In genomic region chr3:25572919-25573385, GRCh38 we compare ENCODE assay signal across 12 cellular contexts.
DNase-seq lines count a peak whose midpoint lies in the region; TF ChIP-seq lines count a peak whose summit lies in the region.
"Had no signal": no experiment of that assay in that cellular context is flagged by ENCODE, and none has a peak within 500 bp of the region (broad histone marks: within the 10 kb centered on the region; RNA-seq: fewer than 3 reads in every experiment).

No MANE protein-coding gene starts in this region.

- CTCF ChIA-PET in HEK293 (lab: Yijun Ruan, JAX) = interaction anchor here (0.6 kb wide), 2 partner anchors 75 to 762 kb away, joined by 3 read pairs; no protein-coding TSS in a partner anchor

- H3K27me3 ChIP-seq in left ventricle myocardium inferior (ENCODE audit: low read depth) = no peaks in the 10 kb centered on the region
- H3K27me3 ChIP-seq: adrenal gland, esophagus squamous epithelium had no signal

- H3K4me1 ChIP-seq in HEK293 (ENCODE audit: control insufficient read depth, insufficient read depth, low read length) = no peaks in the 10 kb centered on the region
- peaks cover 47% of the 10 kb centered on the region for H3K4me1 ChIP-seq in left ventricle myocardium inferior
- H3K4me1 ChIP-seq: adrenal gland had no signal

- H3K27ac Mint-ChIP-seq in CD14-positive monocyte = no peak overlapping the region
- H3K27ac Mint-ChIP-seq: T-helper 17 cell had no signal

- H3K9me3 Mint-ChIP-seq in CD14-positive monocyte = no peaks in the 10 kb centered on the region

- no peaks in the 10 kb centered on the region for H3K9me3 ChIP-seq in HEK293 (ENCODE audit: control insufficient read depth, insufficient read depth, low read depth, low read length)
- H3K9me3 ChIP-seq in left ventricle myocardium inferior (replicated peaks) = no peaks in the 10 kb centered on the region
- H3K9me3 ChIP-seq: adrenal gland, esophagus squamous epithelium had no signal

- peak; percentile 65 for DNase-seq in astrocyte of the spinal cord (ENCODE audit: low read depth, low spot score)
- no peak for DNase-seq in left ventricle myocardium inferior
- DNase-seq in DMS 273 (lab: John Stamatoyannopoulos, UW; ENCODE audit: unreplicated experiment) = no peak
- no peak for DNase-seq in NCI-H1105 (lab: John Stamatoyannopoulos, UW)
- no peak for DNase-seq in stimulated activated naive CD4-positive, alpha-beta T cell treated with Interleukin-2 at 50 U/mL for 16 hours (lab: John Stamatoyannopoulos, UW)
- DNase-seq in CD14-positive monocyte (ENCODE audit: low spot score) = no peak
- DNase-seq: adrenal gland, esophagus squamous epithelium, NCI-H1436, T-helper 17 cell had no signal

- H3K4me3 Mint-ChIP-seq in CD14-positive monocyte = no peak overlapping the region
- H3K4me3 Mint-ChIP-seq: T-helper 17 cell had no signal

- H3K4me1 Mint-ChIP-seq in CD14-positive monocyte = no peaks in the 10 kb centered on the region
- H3K4me1 Mint-ChIP-seq: T-helper 17 cell had no signal

- no peak overlapping the region for H3K4me3 ChIP-seq in HEK293 (ENCODE audit: low read depth, low read length)
- no peak overlapping the region for H3K4me3 ChIP-seq in astrocyte of the spinal cord (ENCODE audit: low read depth, low read length)
- H3K4me3 ChIP-seq in left ventricle myocardium inferior = peak overlapping the region; percentile 20
- H3K4me3 ChIP-seq: adrenal gland, esophagus squamous epithelium had no signal

- peaks cover under 1 to 5% (median 1%) of the 10 kb centered on the region in 3 donors for H3K27me3 Mint-ChIP-seq in CD14-positive monocyte (ENCODE audit: low read depth in 3 of 3)

- POLR2A ChIA-PET in HEK293 (lab: Yijun Ruan, JAX) = no interaction called here

- no peak overlapping the region for H3K27ac ChIP-seq in HEK293 (ENCODE audit: extremely low read depth, low read depth, low read length)
- H3K27ac ChIP-seq in left ventricle myocardium inferior (replicated peaks) = peak overlapping the region; percentile 79
- peak overlapping the region; percentile 56 for H3K27ac ChIP-seq in temporal lobe (ENCODE audit: low read depth, low read length)

- TF ChIP-seq CTCF in HEK293 (tag by site-specific recombination; IDR thresholded peaks at IDR 0.05) = no peak
- TF ChIP-seq CTCF in astrocyte of the spinal cord (IDR thresholded peaks at IDR 0.05; ENCODE audit: low read depth, low read length) = no peak
- no peak for TF ChIP-seq CTCF in left ventricle myocardium inferior (IDR thresholded peaks at IDR 0.05; ENCODE audit: borderline replicate concordance)
- TF ChIP-seq CTCF in CD14-positive monocyte (IDR thresholded peaks at IDR 0.05) = no peak

- no peaks in the 10 kb centered on the region for H3K36me3 Mint-ChIP-seq in CD14-positive monocyte

- H3K36me3 ChIP-seq in HEK293 (ENCODE audit: control insufficient read depth in 2 of 2, insufficient read depth in 1 of 2, low read length in 2 of 2) (no peaks in the 10 kb centered on the region), left ventricle myocardium inferior (peaks cover 21% of the 10 kb centered on the region)

- in situ Hi-C loops in astrocyte of the spinal cord (cut with HindIII; ENCODE audit: low sequenced_read_pairs) = no loop called here

- intact Hi-C loops in left ventricle myocardium inferior (cut with micrococcal nuclease) (no loop called here), CD14-positive monocyte (cut with micrococcal nuclease) (no loop called here)

TF ChIP-seq in HEK293, 187 proteins besides CTCF, POLR2A, EP300 and RAD21:
- peak; percentile 67 for TF ChIP-seq EGR2 (tag by site-specific recombination; IDR thresholded peaks at IDR 0.05; ENCODE audit: low read depth)
- no peak for TF ChIP-seq IKZF3 (tag by site-specific recombination; IDR thresholded peaks at IDR 0.05)
- TF ChIP-seq ZFHX2 (tag by site-specific recombination; conservative IDR thresholded peaks at IDR 0.05) = peak; percentile 52
- TF ChIP-seq KLF7 (tag by site-specific recombination; IDR thresholded peaks at IDR 0.05; ENCODE audit: borderline replicate concordance) = no peak
- no peak for TF ChIP-seq ZNF133 (tag by site-specific recombination; IDR thresholded peaks at IDR 0.05)
- TF ChIP-seq PRDM1 (tag by site-specific recombination; IDR thresholded peaks at IDR 0.05) = no peak
- no peak for TF ChIP-seq ZIC2 (tag by site-specific recombination; IDR thresholded peaks at IDR 0.05)
